Comparison of ENCODE assay signal across 9 cellular contexts in the genomic region with DNA sequence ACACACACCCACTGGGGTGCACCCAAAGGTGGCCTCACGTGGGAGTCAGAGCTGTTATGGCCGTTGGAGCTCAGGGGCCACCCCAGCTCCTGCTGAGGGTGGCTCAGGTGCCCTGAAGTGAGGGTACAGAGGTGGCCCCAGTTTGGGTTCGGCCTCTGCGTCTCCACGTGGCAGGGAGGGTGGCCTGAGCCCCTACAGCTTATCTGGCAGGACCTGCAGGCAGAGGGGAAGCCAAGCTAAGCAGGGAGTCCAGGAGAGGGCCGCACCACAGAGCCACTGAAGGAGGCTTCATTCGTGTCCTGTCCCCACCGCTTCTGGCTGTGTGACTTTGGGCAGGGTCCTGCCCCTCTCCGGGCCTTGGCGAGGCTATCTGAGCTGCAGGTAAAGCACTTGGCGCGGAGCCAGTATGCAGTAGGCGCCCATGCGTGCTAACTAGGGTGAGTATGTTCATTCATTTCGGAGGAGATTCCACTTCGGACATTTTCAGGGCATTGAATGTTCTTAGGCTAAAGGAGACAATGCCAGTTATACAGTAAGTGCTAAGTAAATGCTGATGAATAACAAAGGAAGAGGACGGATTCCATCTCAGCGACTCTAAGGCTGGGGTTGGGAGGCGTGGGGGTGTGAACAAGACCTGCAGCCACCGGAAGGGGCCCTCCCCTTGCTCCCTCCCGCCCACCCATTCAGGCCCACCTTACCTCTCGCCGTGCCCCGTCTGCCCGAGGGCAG. TPM values are rescaled to one million over a fixed set of nuclear protein-coding genes. Genes with fewer than 3 reads are reported as not detected.
DNase-seq lines count a peak whose midpoint lies in the region; ATAC-seq and TF ChIP-seq lines count a peak whose summit lies in the region.
"Had no signal": no experiment of that assay in that cellular context is flagged by ENCODE, and none has a peak within 500 bp of the region (broad histone marks: within the 10 kb centered on the region; RNA-seq: fewer than 3 reads in every experiment).

No MANE protein-coding gene starts in this region.

- CTCF ChIA-PET in activated CD4-positive, alpha-beta T cell treated with anti-CD3 and anti-CD28 coated beads, Interleukin-2, amount 10 ng/mL, durations not matched to agents 7 days and 5 days (lab: Charles Lee) = interaction anchor here (0.6 to 1.7 kb wide), 21 partner anchors 8 to 274 kb away, joined by 3 to 9 read pairs (median 3); a partner anchor contains a TSS

- no peak for DNase-seq in activated CD4-positive, alpha-beta T cell treated with anti-CD3 and anti-CD28 coated beads, Interleukin-2, amount 10 ng/mL, durations not matched to agents 7 days and 5 days
- DNase-seq in activated CD4-positive, alpha-beta T cell treated with anti-CD3 and anti-CD28 coated beads for 1 hour = no peak
- DNase-seq in fibroblast of villous mesenchyme (ENCODE audit: low read depth) (no peak), AG20443 (ENCODE audit: low spot score) (no peak)

- no peak for ATAC-seq in stimulated activated memory B cell treated with anti-CD40 and anti-IgM and Interleukin-4, amounts not matched to agents 10 μg/mL and 1 μg/mL and 100 μg/mL, for 72 hours
- ATAC-seq in HG03025 (IDR thresholded peaks at IDR 0.05; ENCODE audit: low FRiP score, unreplicated experiment) (no peak), GM21526 (IDR thresholded peaks at IDR 0.05; ENCODE audit: low FRiP score, unreplicated experiment) (no peak)

- TF ChIP-seq CTCF in fibroblast of villous mesenchyme (IDR thresholded peaks at IDR 0.05; ENCODE audit: insufficient read depth, low read depth, low read length) = no peak

- peaks cover 27% of the 10 kb centered on the region for H3K4me1 Mint-ChIP-seq in activated CD4-positive, alpha-beta T cell treated with anti-CD3 and anti-CD28 coated beads, Interleukin-2, amount 10 ng/mL, durations not matched to agents 7 days and 5 days
- H3K4me1 Mint-ChIP-seq in stimulated activated memory B cell treated with anti-CD40 and anti-IgM and Interleukin-4, amounts not matched to agents 10 μg/mL and 1 μg/mL and 100 μg/mL, for 72 hours = peaks cover 41% of the 10 kb centered on the region

- H3K27ac Mint-ChIP-seq in activated CD4-positive, alpha-beta T cell treated with anti-CD3 and anti-CD28 coated beads, Interleukin-2, amount 10 ng/mL, durations not matched to agents 7 days and 5 days = no peak overlapping the region
- peak overlapping the region; percentile 49 for H3K27ac Mint-ChIP-seq in stimulated activated memory B cell treated with anti-CD40 and anti-IgM and Interleukin-4, amounts not matched to agents 10 μg/mL and 1 μg/mL and 100 μg/mL, for 72 hours

- peaks cover 16% of the 10 kb centered on the region for H3K27me3 Mint-ChIP-seq in activated CD4-positive, alpha-beta T cell treated with anti-CD3 and anti-CD28 coated beads, Interleukin-2, amount 10 ng/mL, durations not matched to agents 7 days and 5 days
- peaks cover 25% of the 10 kb centered on the region for H3K27me3 Mint-ChIP-seq in stimulated activated memory B cell treated with anti-CD40 and anti-IgM and Interleukin-4, amounts not matched to agents 10 μg/mL and 1 μg/mL and 100 μg/mL, for 72 hours

- peaks cover 16% of the 10 kb centered on the region for H3K36me3 Mint-ChIP-seq in activated CD4-positive, alpha-beta T cell treated with anti-CD3 and anti-CD28 coated beads, Interleukin-2, amount 10 ng/mL, durations not matched to agents 7 days and 5 days (ENCODE audit: low read depth)
- peaks cover 6% of the 10 kb centered on the region for H3K36me3 Mint-ChIP-seq in stimulated activated memory B cell treated with anti-CD40 and anti-IgM and Interleukin-4, amounts not matched to agents 10 μg/mL and 1 μg/mL and 100 μg/mL, for 72 hours

- H3K9me3 Mint-ChIP-seq in activated CD4-positive, alpha-beta T cell treated with anti-CD3 and anti-CD28 coated beads, Interleukin-2, amount 10 ng/mL, durations not matched to agents 7 days and 5 days = no peaks in the 10 kb centered on the region
- no peaks in the 10 kb centered on the region for H3K9me3 Mint-ChIP-seq in stimulated activated memory B cell treated with anti-CD40 and anti-IgM and Interleukin-4, amounts not matched to agents 10 μg/mL and 1 μg/mL and 100 μg/mL, for 72 hours

- H3K4me3 ChIP-seq in fibroblast of villous mesenchyme (ENCODE audit: low read depth, low read length) = peak overlapping the region; percentile 23

- POLR2A ChIA-PET in activated CD4-positive, alpha-beta T cell treated with anti-CD3 and anti-CD28 coated beads, Interleukin-2, amount 10 ng/mL, durations not matched to agents 7 days and 5 days (lab: Charles Lee) = no interaction called here

- H3K4me3 Mint-ChIP-seq in activated CD4-positive, alpha-beta T cell treated with anti-CD3 and anti-CD28 coated beads, Interleukin-2, amount 10 ng/mL, durations not matched to agents 7 days and 5 days = peak overlapping the region; percentile 10
- H3K4me3 Mint-ChIP-seq in stimulated activated memory B cell treated with anti-CD40 and anti-IgM and Interleukin-4, amounts not matched to agents 10 μg/mL and 1 μg/mL and 100 μg/mL, for 72 hours = peak overlapping the region; percentile 32

TF ChIP-seq in PFSK-1, 5 proteins besides CTCF, POLR2A, EP300 and RAD21:
- TF ChIP-seq SIN3A (IDR thresholded peaks at IDR 0.05; ENCODE audit: borderline replicate concordance, insufficient read depth, low read length) = 0 out of 2 replicates have a peak, but pooled peaks have one; percentile 20
- TF ChIP-seq FOXP2 (optimal IDR thresholded peaks at IDR 0.05; ENCODE audit: borderline replicate concordance, extremely low read depth, extremely low read length, insufficient read depth) = no peak
- peak; percentile 2; the same call in 1 of the 2 replicates for TF ChIP-seq POLR2AphosphoS5 (IDR thresholded peaks at IDR 0.05; ENCODE audit: low read depth, low read length)
- TF ChIP-seq, protein P1, sequence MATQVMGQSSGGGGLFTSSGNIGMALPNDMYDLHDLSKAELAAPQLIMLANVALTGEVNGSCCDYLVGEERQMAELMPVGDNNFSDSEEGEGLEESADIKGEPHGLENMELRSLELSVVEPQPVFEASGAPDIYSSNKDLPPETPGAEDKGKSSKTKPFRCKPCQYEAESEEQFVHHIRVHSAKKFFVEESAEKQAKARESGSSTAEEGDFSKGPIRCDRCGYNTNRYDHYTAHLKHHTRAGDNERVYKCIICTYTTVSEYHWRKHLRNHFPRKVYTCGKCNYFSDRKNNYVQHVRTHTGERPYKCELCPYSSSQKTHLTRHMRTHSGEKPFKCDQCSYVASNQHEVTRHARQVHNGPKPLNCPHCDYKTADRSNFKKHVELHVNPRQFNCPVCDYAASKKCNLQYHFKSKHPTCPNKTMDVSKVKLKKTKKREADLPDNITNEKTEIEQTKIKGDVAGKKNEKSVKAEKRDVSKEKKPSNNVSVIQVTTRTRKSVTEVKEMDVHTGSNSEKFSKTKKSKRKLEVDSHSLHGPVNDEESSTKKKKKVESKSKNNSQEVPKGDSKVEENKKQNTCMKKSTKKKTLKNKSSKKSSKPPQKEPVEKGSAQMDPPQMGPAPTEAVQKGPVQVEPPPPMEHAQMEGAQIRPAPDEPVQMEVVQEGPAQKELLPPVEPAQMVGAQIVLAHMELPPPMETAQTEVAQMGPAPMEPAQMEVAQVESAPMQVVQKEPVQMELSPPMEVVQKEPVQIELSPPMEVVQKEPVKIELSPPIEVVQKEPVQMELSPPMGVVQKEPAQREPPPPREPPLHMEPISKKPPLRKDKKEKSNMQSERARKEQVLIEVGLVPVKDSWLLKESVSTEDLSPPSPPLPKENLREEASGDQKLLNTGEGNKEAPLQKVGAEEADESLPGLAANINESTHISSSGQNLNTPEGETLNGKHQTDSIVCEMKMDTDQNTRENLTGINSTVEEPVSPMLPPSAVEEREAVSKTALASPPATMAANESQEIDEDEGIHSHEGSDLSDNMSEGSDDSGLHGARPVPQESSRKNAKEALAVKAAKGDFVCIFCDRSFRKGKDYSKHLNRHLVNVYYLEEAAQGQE (IDR thresholded peaks at IDR 0.05; ENCODE audit: insufficient read depth in 1 of 2, low read depth in 2 of 2, low read length in 2 of 2) = no peak
- TF ChIP-seq TAF1 (IDR thresholded peaks at IDR 0.05; ENCODE audit: borderline replicate concordance, insufficient read depth, low read length) = no peak

RNA-seq across cellular contexts. Expression of a gene that starts 4.9 kb away (rescaled TPM):
- total RNA-seq in activated CD4-positive, alpha-beta T cell treated with anti-CD3 and anti-CD28 coated beads, Interleukin-2, amount 10 ng/mL, durations not matched to agents 7 days and 5 days = 10 to 100 TPM; 73.0 to 85.2 TPM
- polyA plus RNA-seq in PFSK-1 (2012; ENCODE audit: insufficient read length, low read depth) = 155 TPM
- 27.6 and 41.6 TPM in 2 replicates for total RNA-seq in fibroblast of villous mesenchyme

RNA-seq across cellular contexts. Expression of a gene that starts 13.1 kb away (rescaled TPM):
- total RNA-seq in activated CD4-positive, alpha-beta T cell treated with anti-CD3 and anti-CD28 coated beads, Interleukin-2, amount 10 ng/mL, durations not matched to agents 7 days and 5 days = not detected
- polyA plus RNA-seq in PFSK-1 (2012; ENCODE audit: insufficient read length, low read depth) = 10.1 TPM
- not detected in 2 replicates for total RNA-seq in fibroblast of villous mesenchyme
- total RNA-seq: T-helper 1 cell treated with Interleukin-12 subunit alpha and Interleukin-12 subunit beta and Interleukin-4 antibody, amounts not matched to agents 30 ng/mL and 1 ng/mL, for 36 hours had no signal

RNA-seq across cellular contexts. Expression of a gene that starts 19.1 kb away (rescaled TPM):
- total RNA-seq in activated CD4-positive, alpha-beta T cell treated with anti-CD3 and anti-CD28 coated beads, Interleukin-2, amount 10 ng/mL, durations not matched to agents 7 days and 5 days = under 1 TPM in 1 of 2 experiments, not detected in 1; 0.12 TPM
- polyA plus RNA-seq in PFSK-1 (2012; ENCODE audit: insufficient read length, low read depth) = 6.9 TPM
- under 0.01 and 0.32 TPM in 2 replicates for total RNA-seq in fibroblast of villous mesenchyme

RNA-seq across cellular contexts. Expression of a gene that starts 21.9 kb away (rescaled TPM):
- 1,000 to 10,000 TPM; 1,627 to 1,778 TPM for total RNA-seq in activated CD4-positive, alpha-beta T cell treated with anti-CD3 and anti-CD28 coated beads, Interleukin-2, amount 10 ng/mL, durations not matched to agents 7 days and 5 days
- polyA plus RNA-seq in PFSK-1 (2012; ENCODE audit: insufficient read length, low read depth) = 1,954 TPM
- 357 and 396 TPM in 2 replicates for total RNA-seq in fibroblast of villous mesenchyme

RNA-seq across cellular contexts. Expression of a gene that starts 35.9 kb away (rescaled TPM):
- total RNA-seq in activated CD4-positive, alpha-beta T cell treated with anti-CD3 and anti-CD28 coated beads, Interleukin-2, amount 10 ng/mL, durations not matched to agents 7 days and 5 days = 10 to 100 TPM; 95.4 to 100.0 TPM
- 246 TPM for polyA plus RNA-seq in PFSK-1 (2012; ENCODE audit: insufficient read length, low read depth)
- 92.8 and 93.1 TPM in 2 replicates for total RNA-seq in fibroblast of villous mesenchyme
